ENCODE assay signal across 8 cellular contexts in the genomic region with DNA sequence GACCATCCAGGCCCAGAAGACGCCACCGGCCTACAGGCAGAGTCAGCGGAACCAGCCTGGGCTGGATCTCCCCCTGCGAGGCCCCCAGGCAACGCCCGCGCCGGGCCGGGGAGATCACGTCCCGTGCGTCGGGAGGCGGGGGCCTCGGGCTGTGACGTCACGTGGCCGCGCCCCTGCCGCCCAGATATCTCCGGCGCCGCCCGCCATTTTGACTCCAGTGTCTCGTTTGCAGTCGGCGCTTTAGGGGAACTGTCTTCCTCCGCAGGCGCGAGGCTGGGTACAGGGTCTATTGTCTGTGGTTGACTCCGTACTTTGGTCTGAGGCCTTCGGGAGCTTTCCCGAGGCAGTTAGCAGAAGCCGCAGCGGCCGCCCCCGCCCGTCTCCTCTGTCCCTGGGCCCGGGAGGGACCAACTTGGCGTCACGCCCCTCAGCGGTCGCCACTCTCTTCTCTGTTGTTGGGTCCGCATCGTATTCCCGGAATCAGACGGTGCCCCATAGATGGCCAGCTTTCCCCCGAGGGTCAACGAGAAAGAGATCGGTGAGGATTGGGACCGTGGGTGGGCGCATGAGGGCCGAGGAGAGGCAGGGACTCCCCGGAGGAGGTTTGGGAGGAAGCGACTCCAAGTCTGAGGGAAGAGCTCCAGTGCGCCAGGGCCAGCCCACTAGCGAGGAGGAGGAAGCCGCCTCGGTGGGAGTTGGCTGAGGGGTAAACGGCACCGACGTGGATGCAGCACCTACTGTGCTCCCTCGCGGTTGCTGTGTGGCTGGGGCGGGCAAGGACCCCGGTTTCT. TPM values are rescaled to one million over a fixed set of nuclear protein-coding genes. Genes with fewer than 3 reads are reported as not detected.
A peak's percentile ranks its signal among the peaks of the same experiment; 100 is the strongest.
DNase-seq lines count a peak whose midpoint lies in the region; ATAC-seq and TF ChIP-seq lines count a peak whose summit lies in the region.

A gene with protein sequence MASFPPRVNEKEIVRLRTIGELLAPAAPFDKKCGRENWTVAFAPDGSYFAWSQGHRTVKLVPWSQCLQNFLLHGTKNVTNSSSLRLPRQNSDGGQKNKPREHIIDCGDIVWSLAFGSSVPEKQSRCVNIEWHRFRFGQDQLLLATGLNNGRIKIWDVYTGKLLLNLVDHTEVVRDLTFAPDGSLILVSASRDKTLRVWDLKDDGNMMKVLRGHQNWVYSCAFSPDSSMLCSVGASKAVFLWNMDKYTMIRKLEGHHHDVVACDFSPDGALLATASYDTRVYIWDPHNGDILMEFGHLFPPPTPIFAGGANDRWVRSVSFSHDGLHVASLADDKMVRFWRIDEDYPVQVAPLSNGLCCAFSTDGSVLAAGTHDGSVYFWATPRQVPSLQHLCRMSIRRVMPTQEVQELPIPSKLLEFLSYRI (plus strand): TSS at position 217 of the 791 bp plus-strand sequence. CDS start 282 bp downstream, at position 499.

- H3K36me3 ChIP-seq in left ventricle myocardium inferior, result no peaks in the 10 kb centered on the region
- no peaks in the 10 kb centered on the region for H3K36me3 ChIP-seq in prostate gland

- H3K4me3 ChIP-seq in left ventricle myocardium inferior, result peak within 1 kb of the TSS; percentile 80
- peak within 1 kb of the TSS; percentile 82 to 96 for H3K4me3 ChIP-seq in prostate gland

- peak; percentile 99 for TF ChIP-seq POLR2A in prostate gland (IDR thresholded peaks at IDR 0.05)

- peaks cover 56% of the 10 kb centered on the region for H3K4me1 ChIP-seq in left ventricle myocardium inferior
- no peaks in the 10 kb centered on the region for H3K4me1 ChIP-seq in prostate gland (replicated peaks)

- H3K27me3 ChIP-seq in left ventricle myocardium inferior (ENCODE audit: low read depth) (no peaks in the 10 kb centered on the region), prostate gland (replicated peaks; ENCODE audit: insufficient read depth) (no peaks in the 10 kb centered on the region)

- H3K27me3 Mint-ChIP-seq in T-helper 17 cell, result no peaks in the 10 kb centered on the region

- H3K4me1 Mint-ChIP-seq in T-helper 17 cell, result peaks cover 23% of the 10 kb centered on the region

- intact Hi-C loops in left ventricle myocardium inferior (cut with micrococcal nuclease) (no loop called here), prostate gland (cut with DNase I) (loop anchor here (1.0 to 5.0 kb wide), 2 partner anchors 39 to 47 kb away; no protein-coding TSS in a partner anchor)

- H3K27ac ChIP-seq in left ventricle myocardium inferior (replicated peaks) (peak within 1 kb of the TSS; percentile 99), prostate gland (peak within 1 kb of the TSS; percentile 99 to 100)

- no peaks in the 10 kb centered on the region for H3K9me3 ChIP-seq in T-helper 17 cell (ENCODE audit: control insufficient read depth, low read length, poor library complexity, severe bottlenecking)
- H3K9me3 ChIP-seq in left ventricle myocardium inferior (replicated peaks), result no peaks in the 10 kb centered on the region
- H3K9me3 ChIP-seq in prostate gland, result no peaks in the 10 kb centered on the region

- TF ChIP-seq CTCF in left ventricle myocardium inferior (IDR thresholded peaks at IDR 0.05; ENCODE audit: borderline replicate concordance) (no peak), prostate gland (IDR thresholded peaks at IDR 0.05) (peak in 3 of 4 experiments; percentile 4 to 40 (median 17))

- H3K36me3 Mint-ChIP-seq in T-helper 17 cell (ENCODE audit: low read depth), result peaks cover 2% of the 10 kb centered on the region

- peak within 1 kb of the TSS; percentile 99 for H3K27ac Mint-ChIP-seq in T-helper 17 cell

- DNase-seq in NCI-H1694 (lab: John Stamatoyannopoulos, UW) (peak; percentile 80), T-helper 17 cell (peak; percentile 86 to 92 (median 87)), amygdala (lab: John Stamatoyannopoulos, UW) (peak; percentile 66 to 96 (median 86)), left ventricle myocardium inferior (peak; percentile 96), prostate gland (ENCODE audit: low spot score) (peak; percentile 94), ureter (ENCODE audit: low spot score) (peak; percentile 96)

- under 1% methylated on average over 65 of the region's 66 CpGs for WGBS in prostate gland

- peak within 1 kb of the TSS; percentile 97 for H3K4me3 Mint-ChIP-seq in T-helper 17 cell

- ATAC-seq in GM18502 (IDR thresholded peaks at IDR 0.05; ENCODE audit: poor library complexity, unreplicated experiment) (peak; percentile 80), HG02938 (IDR thresholded peaks at IDR 0.05; ENCODE audit: unreplicated experiment) (peak; percentile 69), T-helper 17 cell (peak; percentile 90)

RNA-seq across cellular contexts. Expression of the gene that starts here (rescaled TPM):
- 100 to 1,000 TPM; 137 to 146 TPM for total RNA-seq in T-helper 17 cell
- 53.3 TPM for total RNA-seq in left ventricle myocardium inferior
- total RNA-seq in prostate gland, result 100 to 1,000 TPM in 1 of 2 donors, 10 to 100 TPM in 1; 45.7 to 116 TPM
- 204 TPM for total RNA-seq in ureter

Comparison
In these comparisons a context has a peak if more than half of its experiments do, and no peak if none do; other contexts are left out.
1. Peak in every context shown above with its lines: DNase-seq, ATAC-seq, H3K4me3 ChIP-seq and H3K27ac ChIP-seq.